11 cellular contexts compared by ENCODE assay signal in the genomic region with DNA sequence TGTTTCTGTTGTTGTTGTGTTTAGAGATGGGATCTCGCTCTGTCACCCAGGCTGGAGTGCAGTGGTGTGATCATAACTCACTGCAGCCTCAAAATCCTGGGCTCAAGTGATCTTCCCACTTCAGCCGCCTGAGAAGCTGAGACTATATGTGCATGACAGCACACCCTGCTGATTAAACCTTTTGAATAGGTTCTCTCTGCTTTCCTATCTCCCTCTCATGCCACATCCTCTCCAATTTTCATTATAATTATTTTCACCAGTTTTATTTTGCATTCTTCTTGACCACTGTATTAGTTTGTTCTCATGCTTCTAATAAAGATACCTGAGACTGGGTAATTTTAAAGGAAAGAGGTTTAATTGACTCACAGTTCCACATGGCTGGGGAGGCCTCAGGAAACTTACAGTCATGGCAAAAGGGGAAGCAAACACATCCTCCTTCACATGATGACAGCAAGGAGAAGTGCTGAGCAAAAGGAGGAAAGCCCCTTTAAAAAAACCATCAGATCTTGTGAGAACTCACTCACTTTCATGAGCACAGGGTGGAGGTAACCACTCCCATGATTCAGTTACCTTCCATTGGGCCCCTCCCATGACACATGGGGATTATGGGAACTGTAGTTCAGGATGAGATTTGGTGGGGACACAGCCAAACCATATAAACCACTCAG. TPM values are rescaled to one million over a fixed set of nuclear protein-coding genes. Genes with fewer than 3 reads are reported as not detected.
DNase-seq lines count a peak whose midpoint lies in the region; ATAC-seq and TF ChIP-seq lines count a peak whose summit lies in the region.
"Had no signal": no experiment of that assay in that cellular context is flagged by ENCODE, and none has a peak within 500 bp of the region (broad histone marks: within the 10 kb centered on the region; RNA-seq: fewer than 3 reads in every experiment).

No MANE protein-coding gene starts in this region.

- peaks cover 18% of the 10 kb centered on the region; the same call in 1 of the 2 replicates for H3K9me3 ChIP-seq in OCI-LY3 (ENCODE audit: insufficient read depth, low read length)

- 0 out of 2 replicates have a peak, but pooled peaks cover 3% of the 10 kb centered on the region for H3K9me2 ChIP-seq in GM23338 (ENCODE audit: insufficient read depth)

- peaks cover 2% of the 10 kb centered on the region for H3K27me3 Mint-ChIP-seq in GM23338 (ENCODE audit: insufficient read depth, low read depth, poor library complexity)
- H3K27me3 Mint-ChIP-seq in memory B cell = no peaks in the 10 kb centered on the region

- H4K20me1 ChIP-seq in GM23338 (replicated peaks; ENCODE audit: insufficient read depth) (no peaks in the 10 kb centered on the region), OCI-LY3 (ENCODE audit: insufficient read depth, low read length) (no peaks in the 10 kb centered on the region)

- DNase-seq in GM23338 (ENCODE audit: low spot score) (peak; percentile 71), memory B cell (ENCODE audit: low spot score in 2 of 2) (no peak), NCI-H1436 treated with DMSO at 0.1 percent for 48 hours (lab: John Stamatoyannopoulos, UW) (no peak), pons (ENCODE audit: low spot score) (no peak), dorsolateral prefrontal cortex (no peak), head of caudate nucleus (no peak)
- DNase-seq: activated CD8-positive, alpha-beta memory T cell treated with anti-CD3 and anti-CD28 coated beads, Interleukin-2, amount 50 U/mL, for 4 hours; PC-9 had no signal

- no peaks in the 10 kb centered on the region for H3K27me3 ChIP-seq in GM23338 (ENCODE audit: insufficient read depth)
- no peaks in the 10 kb centered on the region for H3K27me3 ChIP-seq in OCI-LY3 (ENCODE audit: low read depth, low read length)
- H3K27me3 ChIP-seq in dorsolateral prefrontal cortex = no peaks in the 10 kb centered on the region

- H3K9me3 Mint-ChIP-seq in GM23338 (peaks cover 7% of the 10 kb centered on the region; the same call in 1 of the 3 replicates), memory B cell (peaks cover 11% of the 10 kb centered on the region)

- ATAC-seq in GM18868 (IDR thresholded peaks at IDR 0.05; ENCODE audit: unreplicated experiment) (peak; percentile 82), GM23338 (peak; percentile 95), memory B cell (ENCODE audit: low read depth) (peak; percentile 84)

- H3F3A ChIP-seq in GM23338 (replicated peaks; ENCODE audit: low read depth) = no peaks in the 10 kb centered on the region

- H3K79me2 ChIP-seq in GM23338 (replicated peaks; ENCODE audit: insufficient read depth) = no peaks in the 10 kb centered on the region
- no peaks in the 10 kb centered on the region for H3K79me2 ChIP-seq in OCI-LY3 (ENCODE audit: low read length)

- H2AFZ ChIP-seq in GM23338 = no peak overlapping the region
- H2AFZ ChIP-seq in OCI-LY3 (ENCODE audit: low read depth, low read length) = no peak overlapping the region
- H2AFZ ChIP-seq: PC-9 had no signal

- H3K4me2 ChIP-seq in GM23338 (no peak overlapping the region; the same call in 1 of the 2 replicates), OCI-LY3 (ENCODE audit: low read length) (no peak overlapping the region)
- H3K4me2 ChIP-seq: PC-9 had no signal

- peak overlapping the region; percentile 50 for H3K27ac Mint-ChIP-seq in GM23338
- H3K27ac Mint-ChIP-seq in memory B cell = peak overlapping the region; percentile 86

- peaks cover 6% of the 10 kb centered on the region for H3K36me3 ChIP-seq in GM23338 (ENCODE audit: insufficient read depth)
- H3K36me3 ChIP-seq in OCI-LY3 (replicated peaks; ENCODE audit: low read depth, low read length) = peaks cover 72% of the 10 kb centered on the region

- H3K4me1 Mint-ChIP-seq in GM23338 (peaks cover 30% of the 10 kb centered on the region), memory B cell (peaks cover 5% of the 10 kb centered on the region)

- no peak for TF ChIP-seq CTCF in GM23338 (conservative IDR thresholded peaks at IDR 0.05; ENCODE audit: low read depth in 2 of 2)
- no peak for TF ChIP-seq CTCF in OCI-LY3 (IDR thresholded peaks at IDR 0.05; ENCODE audit: low read depth, low read length)
- no peak for TF ChIP-seq CTCF in dorsolateral prefrontal cortex (IDR thresholded peaks at IDR 0.05 in 54 of 56, conservative IDR thresholded peaks at IDR 0.05 in 2 of 56; ENCODE audit: low read depth in 1 of 56, partially characterized antibody in 56 of 56)

- peaks cover 3% of the 10 kb centered on the region; the same call in 1 of the 2 replicates for H3K4me1 ChIP-seq in GM23338 (ENCODE audit: insufficient read depth)
- peaks cover 10% of the 10 kb centered on the region; the same call in 1 of the 2 replicates for H3K4me1 ChIP-seq in OCI-LY3 (ENCODE audit: low read length)

- H3K4me3 ChIP-seq in GM23338 (no peak overlapping the region), OCI-LY3 (ENCODE audit: low read length) (no peak overlapping the region), dorsolateral prefrontal cortex (no peak overlapping the region)
- H3K4me3 ChIP-seq: PC-9 had no signal

- H3K36me3 Mint-ChIP-seq in GM23338 (ENCODE audit: low read depth) = peaks cover 59% of the 10 kb centered on the region
- peaks cover 61% of the 10 kb centered on the region for H3K36me3 Mint-ChIP-seq in memory B cell

- peak overlapping the region; percentile 48; the same call in 1 of the 2 replicates for H3K27ac ChIP-seq in GM23338 (ENCODE audit: low read depth)
- H3K27ac ChIP-seq in OCI-LY3 (ENCODE audit: low read length) = peak overlapping the region; percentile 64
- H3K27ac ChIP-seq in dorsolateral prefrontal cortex = no peak overlapping the region
- H3K27ac ChIP-seq: HL-60, PC-9 had no signal

- intact Hi-C loops in dorsolateral prefrontal cortex (cut with DNase I) = no loop called here
- intact Hi-C loops in head of caudate nucleus (cut with DNase I) = no loop called here

- H3K4me3 Mint-ChIP-seq in GM23338 (no peak overlapping the region), memory B cell (no peak overlapping the region)

- no peak overlapping the region for H3K9ac ChIP-seq in OCI-LY3 (ENCODE audit: low read length)

TF ChIP-seq in GM23338, 12 proteins besides CTCF, POLR2A, EP300 and RAD21:
- no peak for TF ChIP-seq ZNF114 (CRISPR knock-in tag; IDR thresholded peaks at IDR 0.05)
- peak; percentile 1; the same call in 1 of the 2 replicates for TF ChIP-seq ETS1 (IDR thresholded peaks at IDR 0.05)
TF ChIP-seq in GM23338: peak in this region for 1.

RNA-seq across cellular contexts. Expression of gene AGK, which starts 12.9 kb away (rescaled TPM):
- total RNA-seq in GM23338 (2014; rRNA removed; shearing (Covaris generic)) = 36.6 and 37.9 TPM in 2 replicates
- 19.1 and 21.9 TPM in 2 replicates for polyA plus RNA-seq in GM23338 (2016; fragmentation: Nextera tagmentation; extraction: Ambion mirVana)
- total RNA-seq in dorsolateral prefrontal cortex = 10 to 100 TPM; 33.6 to 74.7 (median 51.5) TPM

Comparison
In these comparisons a context has a peak if more than half of its experiments do, and no peak if none do; other contexts are left out.
1. H3K27ac ChIP-seq: peak in GM23338 (single experiment) and OCI-LY3 (single experiment); none in dorsolateral prefrontal cortex (0 of 59).
2. Peak in every context shown above with its lines, with median percentiles within 50 percentile points of each other: ATAC-seq.